In genomic region chr5:173659423-173659822, GRCh38 we compare ENCODE assay signal across 3 cellular contexts.
A peak's percentile ranks its signal among the peaks of the same experiment; 100 is the strongest.
TF ChIP-seq lines count a peak whose summit lies in the region.

No MANE protein-coding gene starts in this region.

TF ChIP-seq in SK-N-SH treated with all-trans-retinoic acid at 6 μM for 48 hours, 23 proteins besides CTCF, POLR2A, EP300 and RAD21:
- TF ChIP-seq ARNTL (CRISPR knock-in tag; IDR thresholded peaks at IDR 0.05; ENCODE audit: borderline replicate concordance, low read depth) (no peak), ZNF565 (CRISPR knock-in tag; conservative IDR thresholded peaks at IDR 0.05; ENCODE audit: low read depth) (0 out of 2 replicates have a peak, but pooled peaks have one; percentile 45)
TF ChIP-seq in SK-N-SH treated with all-trans-retinoic acid at 6 μM for 48 hours: peak in this region for 1.

TF ChIP-seq in SK-N-SH, 30 proteins besides CTCF, POLR2A, EP300 and RAD21:
- TF ChIP-seq EZH2phosphoT487 (IDR thresholded peaks at IDR 0.05; ENCODE audit: borderline replicate concordance, low read depth): no peak
- TF ChIP-seq ELF1 (IDR thresholded peaks at IDR 0.05): no peak
- no peak for TF ChIP-seq IRF3 (IDR thresholded peaks at IDR 0.05; ENCODE audit: low read depth, low read length)
- TF ChIP-seq PBX3 (IDR thresholded peaks at IDR 0.05): no peak

TF ChIP-seq in H1, 55 proteins besides CTCF, POLR2A, EP300 and RAD21:
- TF ChIP-seq SIRT6 (IDR thresholded peaks at IDR 0.05; ENCODE audit: low read length) (no peak), RXRA (IDR thresholded peaks at IDR 0.05; ENCODE audit: insufficient read depth, low read depth, low read length) (no peak), SIX5 (IDR thresholded peaks at IDR 0.05; ENCODE audit: low read depth, low read length) (no peak), MAFK (IDR thresholded peaks at IDR 0.05; ENCODE audit: low read depth, low read length) (no peak), E2F6 (IDR thresholded peaks at IDR 0.05) (no peak), POLR2AphosphoS5 (IDR thresholded peaks at IDR 0.05; ENCODE audit: low read depth, low read length) (no peak), JUN (IDR thresholded peaks at IDR 0.05; ENCODE audit: low read depth, low read length) (no peak), USF2 (IDR thresholded peaks at IDR 0.05; ENCODE audit: low read length) (no peak), SIN3A (conservative IDR thresholded peaks at IDR 0.05 in 1 of 2, IDR thresholded peaks at IDR 0.05 in 1 of 2; ENCODE audit: low read depth in 1 of 2, low read length in 2 of 2) (no peak), TEAD4 (IDR thresholded peaks at IDR 0.05; ENCODE audit: low read depth, low read length) (no peak), YY1 (IDR thresholded peaks at IDR 0.05; ENCODE audit: low read depth, low read length) (no peak), CREB1 (IDR thresholded peaks at IDR 0.05) (no peak), SP4 (IDR thresholded peaks at IDR 0.05; ENCODE audit: low read length) (no peak), RBBP5 (IDR thresholded peaks at IDR 0.05; ENCODE audit: borderline replicate concordance, low read depth, low read length) (no peak), ASH2L (IDR thresholded peaks at IDR 0.05; ENCODE audit: low read length) (no peak), SUZ12 (IDR thresholded peaks at IDR 0.05; ENCODE audit: low read length) (no peak)
